ENCODE assay signal across 25 cellular contexts in the genomic region with DNA sequence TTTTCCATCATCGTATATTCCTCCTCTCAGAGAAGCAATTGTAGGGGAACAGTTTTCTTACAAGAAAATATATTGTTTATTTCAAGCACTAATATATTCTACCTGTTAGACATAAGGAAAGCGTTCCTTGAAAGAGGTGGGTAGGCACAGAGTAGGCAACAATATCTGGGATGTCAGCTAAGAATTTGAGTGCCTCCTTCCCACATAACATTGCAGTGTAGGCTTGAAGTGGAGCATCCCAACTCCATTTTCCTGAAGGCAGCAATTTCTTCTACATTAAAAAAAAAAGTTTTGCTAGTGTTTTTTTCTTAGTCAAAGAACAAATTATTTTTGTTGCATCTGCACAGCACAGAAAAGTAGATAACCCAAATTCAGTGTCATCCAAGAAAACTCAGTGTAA. TPM values are rescaled to one million over a fixed set of nuclear protein-coding genes. Genes with fewer than 3 reads are reported as not detected.
DNase-seq lines count a peak whose midpoint lies in the region; ATAC-seq and TF ChIP-seq lines count a peak whose summit lies in the region.
"Had no signal": no experiment of that assay in that cellular context is flagged by ENCODE, and none has a peak within 500 bp of the region (broad histone marks: within the 10 kb centered on the region; RNA-seq: fewer than 3 reads in every experiment).

No MANE protein-coding gene starts in this region.

- TF ChIP-seq CTCF in dorsolateral prefrontal cortex (IDR thresholded peaks at IDR 0.05 in 54 of 56, conservative IDR thresholded peaks at IDR 0.05 in 2 of 56; ENCODE audit: low read depth in 1 of 56, partially characterized antibody in 56 of 56) (no peak), nephron (IDR thresholded peaks at IDR 0.05; ENCODE audit: unreplicated experiment in 3 of 3) (no peak), testis (IDR thresholded peaks at IDR 0.05) (no peak)

- H3K27ac Mint-ChIP-seq in nephron, result peak overlapping the region in 2 of 3 experiments; percentile 17 to 82
- H3K27ac Mint-ChIP-seq: CD4-positive, alpha-beta memory T cell; CD8-positive, alpha-beta memory T cell had no signal

- H3K9me3 Mint-ChIP-seq in nephron, result no peaks in the 10 kb centered on the region
- H3K9me3 Mint-ChIP-seq: CD14-positive monocyte; CD4-positive, alpha-beta memory T cell; CD4-positive, CD25-positive, alpha-beta regulatory T cell; CD8-positive, alpha-beta memory T cell had no signal

- H3K4me3 ChIP-seq in dorsolateral prefrontal cortex (no peak overlapping the region), testis (no peak overlapping the region)
- H3K4me3 ChIP-seq: BLaER1, GM12878 had no signal

- peaks cover 11% of the 10 kb centered on the region for H3K4me1 Mint-ChIP-seq in nephron
- H3K4me1 Mint-ChIP-seq: CD14-positive monocyte; CD4-positive, alpha-beta memory T cell; CD8-positive, alpha-beta memory T cell had no signal

- no peak for DNase-seq in dorsolateral prefrontal cortex
- no peak for DNase-seq in testis
- no peak for DNase-seq in activated CD4-positive, CD25-positive, alpha-beta regulatory T cell (lab: John Stamatoyannopoulos, UW)
- DNase-seq in iPS-NIHi11 (ENCODE audit: low spot score), result no peak
- DNase-seq: 8988T; ACHN; BE2C; C1 segment of cervical spinal cord; CD4-positive, alpha-beta memory T cell; CD4-positive, CD25-positive, alpha-beta regulatory T cell; CD8-positive, alpha-beta memory T cell; COR-L47; DMS 273 treated with DMSO at 0.1 percent for 48 hours; DMS153; DMS53; DMS79; DND-41; EL; GDM1 had no signal

- H3K27me3 Mint-ChIP-seq in nephron (ENCODE audit: low read depth), result no peaks in the 10 kb centered on the region
- H3K27me3 Mint-ChIP-seq: CD4-positive, alpha-beta memory T cell; CD4-positive, CD25-positive, alpha-beta regulatory T cell; CD8-positive, alpha-beta memory T cell had no signal

- H3K4me3 Mint-ChIP-seq in nephron, result no peak overlapping the region
- H3K4me3 Mint-ChIP-seq: CD14-positive monocyte; CD4-positive, alpha-beta memory T cell; CD4-positive, CD25-positive, alpha-beta regulatory T cell; CD8-positive, alpha-beta memory T cell had no signal

- WGBS in testis, 2 donors, result 61 to 64% methylated on average over 2 of the region's 2 CpGs

- intact Hi-C loops in dorsolateral prefrontal cortex (cut with DNase I) (no loop called here), testis (cut with DNase I; ENCODE audit: low total_unique reads) (no loop called here)

- peaks cover 6% of the 10 kb centered on the region for H3K4me1 ChIP-seq in testis
- H3K4me1 ChIP-seq: BE2C, BLaER1 had no signal

- H3K27ac ChIP-seq in dorsolateral prefrontal cortex (peak overlapping the region in 32 of 59 donors; percentile 2 to 71 (median 28)), testis (peak overlapping the region; percentile 19 to 61)
- H3K27ac ChIP-seq: BLaER1 had no signal

- H3K36me3 Mint-ChIP-seq in nephron (ENCODE audit: low read depth), result peaks cover 17% of the 10 kb centered on the region

- H3K9me3 ChIP-seq in testis, result no peaks in the 10 kb centered on the region
- H3K9me3 ChIP-seq: BE2C, BLaER1 had no signal

- H3K36me3 ChIP-seq in testis (ENCODE audit: low read depth, missing control alignments), result no peaks in the 10 kb centered on the region
- H3K36me3 ChIP-seq: BE2C, BLaER1 had no signal

- H3K27me3 ChIP-seq in dorsolateral prefrontal cortex (no peaks in the 10 kb centered on the region), testis (no peaks in the 10 kb centered on the region)
- H3K27me3 ChIP-seq: BE2C, BLaER1 had no signal

- ATAC-seq in GM21619 (IDR thresholded peaks at IDR 0.05; ENCODE audit: unreplicated experiment), result no peak
- ATAC-seq: GM12878 had no signal

- no peak for TF ChIP-seq POLR2A in testis (IDR thresholded peaks at IDR 0.05)

RNA-seq across cellular contexts. Expression of a gene that starts 20.8 kb away (rescaled TPM):
- total RNA-seq in dorsolateral prefrontal cortex, result 100 to 1,000 TPM in 94 of 120 experiments, 10 to 100 TPM in 26; 61.4 to 148 (median 112) TPM
- 100 to 1,000 TPM; 114 to 134 TPM for total RNA-seq in testis
- polyA plus RNA-seq in testis (ENCODE audit: insufficient read depth, low read depth, low replicate concordance), result 121 TPM

RNA-seq across cellular contexts. Expression of a gene that starts 37.0 kb away (rescaled TPM):
- 10 to 100 TPM in 76 of 120 experiments, 1 to 10 TPM in 44; 5.6 to 15.9 (median 10.8) TPM for total RNA-seq in dorsolateral prefrontal cortex
- total RNA-seq in testis, result 10 to 100 TPM; 19.5 to 30.2 TPM
- 9.5 TPM for polyA plus RNA-seq in testis (ENCODE audit: insufficient read depth, low read depth, low replicate concordance)

RNA-seq across cellular contexts. Expression of a gene that starts 37.1 kb away (rescaled TPM):
- total RNA-seq in dorsolateral prefrontal cortex (10 to 100 TPM; 37.1 to 87.3 (median 52.6) TPM), testis (10 to 100 TPM; 70.6 to 76.1 TPM)
- polyA plus RNA-seq in testis (ENCODE audit: insufficient read depth, low read depth, low replicate concordance), result 27.1 TPM

RNA-seq across cellular contexts. Expression of a gene that starts 59.8 kb away (rescaled TPM):
- total RNA-seq in dorsolateral prefrontal cortex (10 to 100 TPM in 74 of 120 experiments, 1 to 10 TPM in 46; 3.9 to 24.3 (median 11.0) TPM), testis (under 1 TPM; 0.43 to 0.79 TPM)
- 1.7 TPM for polyA plus RNA-seq in testis (ENCODE audit: insufficient read depth, low read depth, low replicate concordance)
- total RNA-seq: A673; CD4-positive, alpha-beta memory T cell had no signal
- polyA plus RNA-seq: CD4-positive, alpha-beta memory T cell; CD8-positive, alpha-beta memory T cell had no signal
